ENCODE assay signal across 24 cellular contexts in the genomic region with DNA sequence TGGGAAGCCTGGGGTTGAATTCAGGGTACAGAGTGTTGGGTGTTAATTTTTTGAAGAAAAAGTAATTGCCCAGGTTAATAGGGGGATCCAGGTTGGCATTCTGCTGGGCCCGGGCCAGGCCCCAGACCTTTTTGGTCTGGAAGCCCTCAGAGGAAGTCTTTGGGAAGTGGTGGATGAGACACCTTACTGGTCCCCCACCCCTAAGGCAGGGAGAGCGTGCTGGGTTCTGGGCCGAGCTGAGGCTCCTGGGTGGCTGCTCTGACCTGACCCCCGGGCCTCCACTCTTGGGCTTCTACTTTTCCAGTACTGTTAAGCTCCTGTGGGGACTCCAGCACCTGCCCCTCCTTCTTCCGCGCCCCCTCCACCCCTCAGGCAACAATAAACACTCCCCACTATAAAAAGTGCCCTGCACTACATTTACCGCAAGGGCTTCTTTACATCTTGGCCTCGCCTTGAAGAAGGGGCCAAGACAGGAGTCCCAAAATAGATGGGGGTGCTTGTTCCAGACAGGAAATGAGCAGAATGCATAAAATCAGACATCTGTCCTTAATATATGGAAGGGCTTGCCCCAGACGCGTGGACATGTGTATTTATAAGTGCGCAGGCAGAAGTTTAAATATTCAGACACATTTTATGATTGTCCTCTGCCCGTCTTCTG. TPM values are rescaled to one million over a fixed set of nuclear protein-coding genes. Genes with fewer than 3 reads are reported as not detected.
A peak's percentile ranks its signal among the peaks of the same experiment; 100 is the strongest.
DNase-seq lines count a peak whose midpoint lies in the region; ATAC-seq, FAIRE-seq and TF ChIP-seq lines count a peak whose summit lies in the region.
"Had no signal": no experiment of that assay in that cellular context is flagged by ENCODE, and none has a peak within 500 bp of the region (broad histone marks: within the 10 kb centered on the region; RNA-seq: fewer than 3 reads in every experiment).

No MANE protein-coding gene starts in this region.

- intact Hi-C loops in gastrocnemius medialis (cut with DNase I; ENCODE audit: low total_unique reads) = no loop called here

- TF ChIP-seq POLR2A in gastrocnemius medialis (IDR thresholded peaks at IDR 0.05) = no peak

- H3K36me3 ChIP-seq in H7 (replicated peaks; ENCODE audit: control insufficient read depth, insufficient read depth, low read length) (no peaks in the 10 kb centered on the region), astrocyte (ENCODE audit: insufficient read depth, low read length) (no peaks in the 10 kb centered on the region), gastrocnemius medialis (no peaks in the 10 kb centered on the region)
- H3K36me3 ChIP-seq: BLaER1, breast epithelium, left lung, neutrophil, upper lobe of right lung had no signal

- H3K36me3 Mint-ChIP-seq in astrocyte (ENCODE audit: low read depth, unreplicated experiment) = peaks cover 3% of the 10 kb centered on the region
- H3K36me3 Mint-ChIP-seq in stimulated activated naive B cell treated with anti-CD40 and anti-IgM and Interleukin-4, amounts not matched to agents 10 μg/mL and 1 μg/mL and 100 μg/mL, for 72 hours = peaks cover 0 to 4% of the 10 kb centered on the region in 2 donors

- peaks cover 81% of the 10 kb centered on the region for H3K27me3 Mint-ChIP-seq in astrocyte (ENCODE audit: low read depth, unreplicated experiment)
- peaks cover 53 to 92% of the 10 kb centered on the region in 2 donors for H3K27me3 Mint-ChIP-seq in stimulated activated naive B cell treated with anti-CD40 and anti-IgM and Interleukin-4, amounts not matched to agents 10 μg/mL and 1 μg/mL and 100 μg/mL, for 72 hours

- peaks cover 2% of the 10 kb centered on the region for H3K9me3 ChIP-seq in astrocyte (ENCODE audit: insufficient read depth, low read depth, low read length)
- H3K9me3 ChIP-seq in gastrocnemius medialis = no peaks in the 10 kb centered on the region
- H3K9me3 ChIP-seq: breast epithelium, left lung, neutrophil, upper lobe of right lung had no signal

- H3K27me3 ChIP-seq in H7 (ENCODE audit: control insufficient read depth, insufficient read depth, low read length) = peaks cover 100% of the 10 kb centered on the region
- H3K27me3 ChIP-seq in astrocyte (ENCODE audit: insufficient read depth, low read length) = peaks cover 84% of the 10 kb centered on the region
- peaks cover 43 to 58% (median 47%) of the 10 kb centered on the region in 3 donors for H3K27me3 ChIP-seq in gastrocnemius medialis

- no peak overlapping the region for H3K27ac Mint-ChIP-seq in astrocyte (ENCODE audit: unreplicated experiment)
- H3K27ac Mint-ChIP-seq in stimulated activated naive B cell treated with anti-CD40 and anti-IgM and Interleukin-4, amounts not matched to agents 10 μg/mL and 1 μg/mL and 100 μg/mL, for 72 hours = peak overlapping the region; percentile 42
- H3K27ac Mint-ChIP-seq: activated CD4-positive, alpha-beta T cell treated with anti-CD3 and anti-CD28 coated beads for 36 hours; activated naive CD4-positive, alpha-beta T cell treated with anti-CD3 and anti-CD28 coated beads, Interleukin-2, amount 50 U/mL, for 72 hours; stimulated activated naive CD8-positive, alpha-beta T cell treated with anti-CD3 and anti-CD28 coated beads, Interleukin-15, amount 100 ng/mL, for 72 hours had no signal

- H4K20me1 ChIP-seq in astrocyte (ENCODE audit: insufficient read depth, low read length) = no peaks in the 10 kb centered on the region
- H4K20me1 ChIP-seq: BLaER1 had no signal

- peak overlapping the region; percentile 82 for H3K4me2 ChIP-seq in astrocyte (ENCODE audit: low read length)
- H3K4me2 ChIP-seq: BLaER1 had no signal

- H3K4me1 ChIP-seq in astrocyte (ENCODE audit: insufficient read depth, low read length) = no peaks in the 10 kb centered on the region
- H3K4me1 ChIP-seq in gastrocnemius medialis = peaks cover 4 to 5% of the 10 kb centered on the region in 2 donors
- H3K4me1 ChIP-seq: BLaER1, breast epithelium had no signal

- no peak overlapping the region for H2AFZ ChIP-seq in astrocyte (ENCODE audit: low read depth, low read length)

- H3K9ac ChIP-seq in astrocyte (ENCODE audit: low read length) = peak overlapping the region; percentile 70
- H3K9ac ChIP-seq: BLaER1 had no signal

- H3K4me3 Mint-ChIP-seq in astrocyte (ENCODE audit: unreplicated experiment) = no peak overlapping the region
- peak overlapping the region in 1 of 2 donors; percentile 10 for H3K4me3 Mint-ChIP-seq in stimulated activated naive B cell treated with anti-CD40 and anti-IgM and Interleukin-4, amounts not matched to agents 10 μg/mL and 1 μg/mL and 100 μg/mL, for 72 hours
- H3K4me3 Mint-ChIP-seq: activated CD4-positive, alpha-beta T cell treated with anti-CD3 and anti-CD28 coated beads for 36 hours; stimulated activated naive CD8-positive, alpha-beta T cell treated with anti-CD3 and anti-CD28 coated beads, Interleukin-15, amount 100 ng/mL, for 72 hours had no signal

- in situ Hi-C loops in gastrocnemius medialis (cut with MboI; ENCODE audit: low sequenced_read_pairs in 4 of 4) = no loop called here

- no peak for FAIRE-seq in astrocyte (lab: Jason Lieb, UNC)
- FAIRE-seq: frontal cortex, small intestine, TTC549 had no signal

- H3K79me2 ChIP-seq in astrocyte (ENCODE audit: insufficient read depth, low read length) = no peaks in the 10 kb centered on the region

- H3K9me3 Mint-ChIP-seq in astrocyte (ENCODE audit: unreplicated experiment) = peaks cover 15% of the 10 kb centered on the region
- H3K9me3 Mint-ChIP-seq in stimulated activated naive B cell treated with anti-CD40 and anti-IgM and Interleukin-4, amounts not matched to agents 10 μg/mL and 1 μg/mL and 100 μg/mL, for 72 hours = peaks cover 0 to 7% of the 10 kb centered on the region in 2 donors
- H3K9me3 Mint-ChIP-seq: activated naive CD4-positive, alpha-beta T cell treated with anti-CD3 and anti-CD28 coated beads, Interleukin-2, amount 50 U/mL, for 72 hours; stimulated activated naive CD8-positive, alpha-beta T cell treated with anti-CD3 and anti-CD28 coated beads, Interleukin-15, amount 100 ng/mL, for 72 hours had no signal

- H3K4me3 ChIP-seq in H7 (ENCODE audit: insufficient read depth, low read depth, low read length) (no peak overlapping the region), astrocyte (ENCODE audit: insufficient read depth, low read depth, low read length) (peak overlapping the region; percentile 36), gastrocnemius medialis (no peak overlapping the region)
- H3K4me3 ChIP-seq: BLaER1, left lung, upper lobe of right lung had no signal

- H3K27ac ChIP-seq in astrocyte (ENCODE audit: low read depth, low read length) (peak overlapping the region; percentile 42), gastrocnemius medialis (no peak overlapping the region)
- H3K27ac ChIP-seq: BLaER1, breast epithelium, left lung, neutrophil, upper lobe of right lung had no signal

- no peak for TF ChIP-seq CTCF in astrocyte (IDR thresholded peaks at IDR 0.05; ENCODE audit: insufficient read depth, low read depth, low read length)
- TF ChIP-seq CTCF in gastrocnemius medialis (IDR thresholded peaks at IDR 0.05 in 4 of 5, conservative IDR thresholded peaks at IDR 0.05 in 1 of 5) = no peak

- DNase-seq in H7 (peak; percentile 63), astrocyte (ENCODE audit: low read depth) (no peak), islet precursor cell (peak; percentile 37), mesenteric fat pad (ENCODE audit: low spot score) (no peak), gastrocnemius medialis (no peak), SHP77 (lab: John Stamatoyannopoulos, UW) (no peak)
- no peak for DNase-seq in stimulated activated naive B cell treated with anti-CD40 and anti-IgM and Interleukin-4, amounts not matched to agents 10 μg/mL and 1 μg/mL and 100 μg/mL, for 72 hours
- DNase-seq: activated CD4-positive, alpha-beta T cell treated with anti-CD3 and anti-CD28 coated beads for 36 hours; Calu3; erythroblast; left lung; NCI-H1105 treated with DMSO at 0.1 percent for 48 hours; small intestine; stimulated activated CD4-positive, alpha-beta T cell treated with anti-CD3 and anti-CD28 coated beads, Interleukin-4, amount 100 ng/mL, for 1 hour; stimulated activated naive CD8-positive, alpha-beta T cell treated with anti-CD3 and anti-CD28 coated beads, Interleukin-15, amount 100 ng/mL, for 72 hours; upper lobe of right lung had no signal

- no peaks in the 10 kb centered on the region for H3K4me1 Mint-ChIP-seq in astrocyte (ENCODE audit: low read depth, unreplicated experiment)
- H3K4me1 Mint-ChIP-seq in stimulated activated naive B cell treated with anti-CD40 and anti-IgM and Interleukin-4, amounts not matched to agents 10 μg/mL and 1 μg/mL and 100 μg/mL, for 72 hours = peaks cover 7% of the 10 kb centered on the region in 2 donors

- no peak for ATAC-seq in stimulated activated naive B cell treated with anti-CD40 and anti-IgM and Interleukin-4, amounts not matched to agents 10 μg/mL and 1 μg/mL and 100 μg/mL, for 72 hours (replicated peaks)
- no peak for ATAC-seq in gastrocnemius medialis
- ATAC-seq: activated CD4-positive, alpha-beta T cell treated with anti-CD3 and anti-CD28 coated beads for 36 hours; activated naive CD4-positive, alpha-beta T cell treated with anti-CD3 and anti-CD28 coated beads, Interleukin-2, amount 50 U/mL, for 72 hours; left lung; stimulated activated naive CD8-positive, alpha-beta T cell treated with anti-CD3 and anti-CD28 coated beads, Interleukin-15, amount 100 ng/mL, for 72 hours; upper lobe of right lung had no signal

RNA-seq across cellular contexts. Expression of a gene that starts 0.7 kb away (rescaled TPM):
- not detected in 2 replicates for total RNA-seq in H7 (2014; rRNA removed; shearing (Covaris generic))
- total RNA-seq in astrocyte (not detected in 2 replicates), mesenteric fat pad (5.3 TPM), gastrocnemius medialis (1 to 10 TPM in 1 of 4 donors, under 1 TPM in 2, not detected in 1; 0.36 to 1.7 (median 0.64) TPM)
- total RNA-seq: activated CD4-positive, alpha-beta T cell treated with anti-CD3 and anti-CD28 coated beads for 36 hours; activated CD8-positive, alpha-beta memory T cell treated with anti-CD3 and anti-CD28 coated beads for 36 hours; activated naive CD4-positive, alpha-beta T cell treated with anti-CD3 and anti-CD28 coated beads, Interleukin-2, amount 50 U/mL, for 72 hours; Calu3; frontal cortex; pulmonary artery endothelial cell had no signal

RNA-seq across cellular contexts. Expression of a gene that starts 5.1 kb away (rescaled TPM):
- not detected in 2 replicates for total RNA-seq in H7 (2014; rRNA removed; shearing (Covaris generic))
- total RNA-seq in astrocyte (not detected in 2 replicates), mesenteric fat pad (4.1 TPM), gastrocnemius medialis (1 to 10 TPM in 1 of 4 donors, under 1 TPM in 1, not detected in 2; 0.29 to 1.4 TPM)
- total RNA-seq: activated CD4-positive, alpha-beta T cell treated with anti-CD3 and anti-CD28 coated beads for 36 hours; activated CD8-positive, alpha-beta memory T cell treated with anti-CD3 and anti-CD28 coated beads for 36 hours; activated naive CD4-positive, alpha-beta T cell treated with anti-CD3 and anti-CD28 coated beads, Interleukin-2, amount 50 U/mL, for 72 hours; Calu3; frontal cortex; pulmonary artery endothelial cell had no signal

RNA-seq across cellular contexts. Expression of a gene that starts 26.9 kb away (rescaled TPM):
- total RNA-seq in H7 (2014; rRNA removed; shearing (Covaris generic)) = not detected in 2 replicates
- total RNA-seq in astrocyte = not detected in 2 replicates
- 13.3 TPM for total RNA-seq in mesenteric fat pad
- total RNA-seq in gastrocnemius medialis = 10 to 100 TPM in 1 of 4 donors, 1 to 10 TPM in 3; 4.0 to 12.0 (median 7.2) TPM
- total RNA-seq: activated CD4-positive, alpha-beta T cell treated with anti-CD3 and anti-CD28 coated beads for 36 hours; activated CD8-positive, alpha-beta memory T cell treated with anti-CD3 and anti-CD28 coated beads for 36 hours; activated naive CD4-positive, alpha-beta T cell treated with anti-CD3 and anti-CD28 coated beads, Interleukin-2, amount 50 U/mL, for 72 hours; Calu3; frontal cortex; pulmonary artery endothelial cell had no signal

RNA-seq across cellular contexts. Expression of a gene that starts 32.0 kb away (rescaled TPM):
- not detected in 2 replicates for total RNA-seq in H7 (2014; rRNA removed; shearing (Covaris generic))
- total RNA-seq in astrocyte (not detected in 2 replicates), mesenteric fat pad (1.1 TPM), gastrocnemius medialis (under 1 TPM in 1 of 4 donors, not detected in 3; 0.20 TPM)
- total RNA-seq: activated CD4-positive, alpha-beta T cell treated with anti-CD3 and anti-CD28 coated beads for 36 hours; activated CD8-positive, alpha-beta memory T cell treated with anti-CD3 and anti-CD28 coated beads for 36 hours; activated naive CD4-positive, alpha-beta T cell treated with anti-CD3 and anti-CD28 coated beads, Interleukin-2, amount 50 U/mL, for 72 hours; Calu3; frontal cortex had no signal

RNA-seq across cellular contexts. Expression of a gene that starts 33.9 kb away (rescaled TPM):
- total RNA-seq in H7 (2014; rRNA removed; shearing (Covaris generic)) = 0.10 TPM in 1 of 2 replicates, not detected in the other
- not detected in 2 replicates for total RNA-seq in astrocyte
- total RNA-seq in mesenteric fat pad = 6.1 TPM
- 1 to 10 TPM in 2 of 4 donors, under 1 TPM in 2; 0.33 to 1.8 (median 0.78) TPM for total RNA-seq in gastrocnemius medialis
- total RNA-seq: activated CD4-positive, alpha-beta T cell treated with anti-CD3 and anti-CD28 coated beads for 36 hours; activated CD8-positive, alpha-beta memory T cell treated with anti-CD3 and anti-CD28 coated beads for 36 hours; activated naive CD4-positive, alpha-beta T cell treated with anti-CD3 and anti-CD28 coated beads, Interleukin-2, amount 50 U/mL, for 72 hours; Calu3; frontal cortex; pulmonary artery endothelial cell had no signal

Comparison
In these comparisons a context has a peak if more than half of its experiments do, and no peak if none do; other contexts are left out.
1. DNase-seq: peak in H7 (single experiment) and islet precursor cell (single experiment); none in astrocyte (single experiment), stimulated activated naive B cell treated with anti-CD40 and anti-IgM and Interleukin-4, amounts not matched to agents 10 μg/mL and 1 μg/mL and 100 μg/mL, for 72 hours (single experiment), mesenteric fat pad (single experiment), gastrocnemius medialis (0 of 2) and SHP77 (0 of 2).